In genomic region chr2:29697181-29697580, GRCh38 we compare ENCODE assay signal across 29 cellular contexts.
"Had no signal": no experiment of that assay in that cellular context is flagged by ENCODE, and none has a peak within 500 bp of the region (broad histone marks: within the 10 kb centered on the region; RNA-seq: fewer than 3 reads in every experiment).

No MANE protein-coding gene starts in this region.

- H3K36me3 Mint-ChIP-seq: activated CD4-positive, alpha-beta memory T cell treated with anti-CD3 and anti-CD28 coated beads for 36 hours; activated CD8-positive, alpha-beta memory T cell treated with anti-CD3 and anti-CD28 coated beads, Interleukin-2, amount 10 ng/mL, durations not matched to agents 7 days and 5 days; activated naive CD4-positive, alpha-beta T cell treated with anti-CD3 and anti-CD28 coated beads, Interleukin-2, amount 10 ng/mL, durations not matched to agents 7 days and 5 days; activated naive CD4-positive, alpha-beta T cell treated with anti-CD3 and anti-CD28 coated beads, Interleukin-2, amount 50 U/mL, for 72 hours; activated naive CD8-positive, alpha-beta T cell treated with anti-CD3 and anti-CD28 coated beads, Interleukin-2, amount 10 ng/mL, durations not matched to agents 7 days and 5 days; brain had no signal

- H3K4me1 Mint-ChIP-seq: activated CD4-positive, alpha-beta T cell treated with anti-CD3 and anti-CD28 coated beads for 36 hours; activated CD4-positive, alpha-beta T cell treated with anti-CD3 and anti-CD28 coated beads, Interleukin-2, amount 10 ng/mL, durations not matched to agents 24 days and 14 days; activated naive CD4-positive, alpha-beta T cell treated with anti-CD3 and anti-CD28 coated beads, Interleukin-2, amount 10 ng/mL, durations not matched to agents 7 days and 5 days; activated naive CD8-positive, alpha-beta T cell treated with anti-CD3 and anti-CD28 coated beads, Interleukin-2, amount 10 ng/mL, durations not matched to agents 7 days and 5 days; endodermal cell had no signal

- H3K9me3 ChIP-seq: ascending aorta, breast epithelium, colonic mucosa, gastrocnemius medialis had no signal

- H3K4me3 Mint-ChIP-seq: activated CD4-positive, alpha-beta memory T cell treated with anti-CD3 and anti-CD28 coated beads for 36 hours; activated CD4-positive, alpha-beta T cell treated with anti-CD3 and anti-CD28 coated beads for 36 hours; activated CD4-positive, alpha-beta T cell treated with anti-CD3 and anti-CD28 coated beads, Interleukin-2, amount 10 ng/mL, durations not matched to agents 24 days and 14 days; activated CD8-positive, alpha-beta memory T cell treated with anti-CD3 and anti-CD28 coated beads, Interleukin-2, amount 10 ng/mL, durations not matched to agents 7 days and 5 days; activated CD8-positive, alpha-beta T cell treated with anti-CD3 and anti-CD28 coated beads, Interleukin-2, amount 10 ng/mL, durations not matched to agents 7 days and 5 days; activated naive CD4-positive, alpha-beta T cell treated with anti-CD3 and anti-CD28 coated beads, Interleukin-2, amount 10 ng/mL, durations not matched to agents 7 days and 5 days; activated naive CD8-positive, alpha-beta T cell treated with anti-CD3 and anti-CD28 coated beads, Interleukin-2, amount 10 ng/mL, durations not matched to agents 7 days and 5 days; brain; endodermal cell had no signal

- H3K4me3 ChIP-seq: ascending aorta, breast epithelium, cardiac muscle cell, colonic mucosa, gastrocnemius medialis had no signal

- H3K9me3 Mint-ChIP-seq: activated CD4-positive, alpha-beta memory T cell treated with anti-CD3 and anti-CD28 coated beads for 36 hours; activated CD4-positive, alpha-beta T cell treated with anti-CD3 and anti-CD28 coated beads, Interleukin-2, amount 10 ng/mL, durations not matched to agents 24 days and 14 days; activated naive CD4-positive, alpha-beta T cell treated with anti-CD3 and anti-CD28 coated beads, Interleukin-2, amount 10 ng/mL, durations not matched to agents 7 days and 5 days; activated naive CD4-positive, alpha-beta T cell treated with anti-CD3 and anti-CD28 coated beads, Interleukin-2, amount 50 U/mL, for 72 hours had no signal

- DNase-seq: activated CD4-positive, alpha-beta memory T cell treated with anti-CD3 and anti-CD28 coated beads for 36 hours; activated CD4-positive, alpha-beta T cell treated with anti-CD3 and anti-CD28 coated beads for 36 hours; activated CD4-positive, CD25-positive, alpha-beta regulatory T cell; activated CD4-positive, CD25-positive, alpha-beta regulatory T cell treated with anti-CD3 and anti-CD28 coated beads, Interleukin-2, amount 50 U/mL, for 72 hours; activated CD8-positive, alpha-beta memory T cell treated with anti-CD3 and anti-CD28 coated beads, Interleukin-2, amount 10 ng/mL, durations not matched to agents 7 days and 5 days; activated CD8-positive, alpha-beta memory T cell treated with anti-CD3 and anti-CD28 coated beads, Interleukin-2, amount 50 U/mL, for 4 hours; activated CD8-positive, alpha-beta T cell treated with anti-CD3 and anti-CD28 coated beads, Interleukin-2, amount 10 ng/mL, durations not matched to agents 7 days and 5 days; activated gamma-delta T cell; activated naive CD4-positive, alpha-beta T cell; activated naive CD4-positive, alpha-beta T cell treated with anti-CD3 and anti-CD28 coated beads, Interleukin-2, amount 10 ng/mL, durations not matched to agents 7 days and 5 days; activated naive CD8-positive, alpha-beta T cell treated with anti-CD3 and anti-CD28 coated beads, Interleukin-2, amount 10 ng/mL, durations not matched to agents 7 days and 5 days; activated T-cell treated with anti-CD3 and anti-CD28 coated beads, Interleukin-2, amount 50 U/mL, for 1 hour; activated T-cell treated with anti-CD3 and anti-CD28 coated beads, Interleukin-2, amount 50 U/mL, for 48 hours; central memory CD4-positive, alpha-beta T cell; cerebellar nuclear complex; colonic mucosa; effector memory CD4-positive, alpha-beta T cell; endodermal cell; foreskin keratinocyte; gastrocnemius medialis; glutamatergic neuron; T-helper 2 cell had no signal

- ATAC-seq: activated CD4-positive, alpha-beta T cell treated with anti-CD3 and anti-CD28 coated beads for 36 hours; activated CD8-positive, alpha-beta memory T cell treated with anti-CD3 and anti-CD28 coated beads, Interleukin-2, amount 10 ng/mL, durations not matched to agents 7 days and 5 days; activated CD8-positive, alpha-beta T cell treated with anti-CD3 and anti-CD28 coated beads, Interleukin-2, amount 10 ng/mL, durations not matched to agents 7 days and 5 days; activated naive CD4-positive, alpha-beta T cell treated with anti-CD3 and anti-CD28 coated beads, Interleukin-2, amount 50 U/mL, for 72 hours; esophagus mucosa; foreskin keratinocyte had no signal

- H3K27me3 ChIP-seq: ascending aorta, breast epithelium, cardiac muscle cell, colonic mucosa, foreskin keratinocyte, gastrocnemius medialis had no signal

- H3K27me3 Mint-ChIP-seq: activated CD4-positive, alpha-beta T cell treated with anti-CD3 and anti-CD28 coated beads, Interleukin-2, amount 10 ng/mL, durations not matched to agents 24 days and 14 days; activated CD8-positive, alpha-beta memory T cell treated with anti-CD3 and anti-CD28 coated beads, Interleukin-2, amount 10 ng/mL, durations not matched to agents 7 days and 5 days; activated naive CD4-positive, alpha-beta T cell treated with anti-CD3 and anti-CD28 coated beads, Interleukin-2, amount 10 ng/mL, durations not matched to agents 7 days and 5 days had no signal

- H3K27ac Mint-ChIP-seq: activated CD4-positive, alpha-beta memory T cell treated with anti-CD3 and anti-CD28 coated beads for 36 hours; activated CD4-positive, alpha-beta T cell treated with anti-CD3 and anti-CD28 coated beads for 36 hours; activated CD4-positive, alpha-beta T cell treated with anti-CD3 and anti-CD28 coated beads, Interleukin-2, amount 10 ng/mL, durations not matched to agents 24 days and 14 days; activated CD8-positive, alpha-beta memory T cell treated with anti-CD3 and anti-CD28 coated beads, Interleukin-2, amount 10 ng/mL, durations not matched to agents 7 days and 5 days; activated CD8-positive, alpha-beta T cell treated with anti-CD3 and anti-CD28 coated beads, Interleukin-2, amount 10 ng/mL, durations not matched to agents 7 days and 5 days; activated naive CD4-positive, alpha-beta T cell treated with anti-CD3 and anti-CD28 coated beads, Interleukin-2, amount 10 ng/mL, durations not matched to agents 7 days and 5 days; activated naive CD4-positive, alpha-beta T cell treated with anti-CD3 and anti-CD28 coated beads, Interleukin-2, amount 50 U/mL, for 72 hours; activated naive CD8-positive, alpha-beta T cell treated with anti-CD3 and anti-CD28 coated beads, Interleukin-2, amount 10 ng/mL, durations not matched to agents 7 days and 5 days; endodermal cell had no signal

- H3K4me1 ChIP-seq: ascending aorta, breast epithelium, colonic mucosa, gastrocnemius medialis had no signal

- H3K36me3 ChIP-seq: ascending aorta, breast epithelium, cardiac muscle cell, colonic mucosa, gastrocnemius medialis had no signal

- H3K27ac ChIP-seq: ascending aorta, breast epithelium, cardiac muscle cell, colonic mucosa, foreskin keratinocyte, gastrocnemius medialis had no signal
